8 cellular contexts compared by ENCODE assay signal in the genomic region with DNA sequence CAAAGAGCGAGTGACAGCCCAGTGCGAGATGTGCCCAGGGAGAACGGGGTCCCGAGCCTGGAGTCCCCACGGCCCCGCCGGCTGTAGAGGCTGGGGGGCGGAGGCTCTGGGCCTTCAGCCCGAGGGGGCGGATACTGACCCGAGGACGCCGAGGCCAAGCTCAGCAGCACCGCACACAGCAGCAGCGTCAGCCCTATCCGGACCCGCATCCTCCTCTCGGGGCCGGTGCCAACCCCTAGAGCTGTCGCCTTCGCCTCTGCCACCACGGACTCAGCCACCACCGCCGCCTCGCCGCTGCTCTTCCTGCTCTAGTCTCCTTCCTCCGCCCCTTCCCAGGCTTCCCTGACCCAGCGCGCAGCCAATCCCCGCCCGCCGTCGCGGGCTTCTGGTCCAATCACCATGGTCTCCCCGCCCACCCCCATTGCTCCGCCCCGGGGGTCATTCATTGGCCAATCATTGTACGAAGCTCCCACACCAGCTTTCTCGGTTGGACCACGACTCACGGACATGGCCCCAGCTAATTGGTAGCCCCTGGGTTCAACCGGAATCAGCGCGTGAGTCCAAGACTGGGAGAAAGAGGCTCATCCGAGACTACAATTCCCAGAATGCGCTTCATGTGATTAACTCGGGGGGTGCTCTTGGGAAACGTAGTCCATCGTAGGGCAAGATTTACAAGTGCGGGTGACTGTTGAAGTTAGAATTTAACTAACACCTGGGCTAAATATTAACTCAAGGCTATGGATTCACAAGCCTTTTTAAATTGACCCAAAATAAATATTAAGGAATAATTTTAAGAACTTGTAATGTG. TPM values are rescaled to one million over a fixed set of nuclear protein-coding genes. Genes with fewer than 3 reads are reported as not detected.
DNase-seq lines count a peak whose midpoint lies in the region; ATAC-seq and TF ChIP-seq lines count a peak whose summit lies in the region.

Gene SEL1L (minus strand): TSS at position 318 of the 808 bp plus-strand sequence. CDS start 109 bp downstream, at position 209.

- DNase-seq in AG10803 (ENCODE audit: low read depth) (peak; percentile 99), NCI-H460 (ENCODE audit: extremely low read depth, low read depth) (peak; percentile 100), cerebellar nuclear complex (lab: John Stamatoyannopoulos, UW) (peak; percentile 97 to 99), islet precursor cell (peak; percentile 100)
- peak; percentile 100 for DNase-seq in activated CD4-positive, CD25-positive, alpha-beta regulatory T cell treated with anti-CD3 and anti-CD28 coated beads, Interleukin-2, amount 50 U/mL, for 72 hours
- peak; percentile 99 to 100 (median 99) for DNase-seq in stimulated activated CD4-positive, alpha-beta T cell treated with anti-CD3 and anti-CD28 coated beads, Interleukin-12 subunit alpha, Interleukin-12 subunit beta, amount 100 ng/mL, for 48 hours (ENCODE audit: low read depth in 2 of 3, low spot score in 1 of 3)

- peak; percentile 87 for ATAC-seq in GM19043 (IDR thresholded peaks at IDR 0.05; ENCODE audit: low read depth, unreplicated experiment)
- ATAC-seq in HG03378 (IDR thresholded peaks at IDR 0.05; ENCODE audit: unreplicated experiment), result peak; percentile 91

- TF ChIP-seq CTCF in AG10803 (conservative IDR thresholded peaks at IDR 0.05; ENCODE audit: low read length), result no peak

- peak within 1 kb of the TSS; percentile 87 for H3K4me3 ChIP-seq in AG10803 (ENCODE audit: low read length)

RNA-seq across cellular contexts. Expression of gene SEL1L, which starts in this region (rescaled TPM):
- total RNA-seq in NCI-H460 (2014; rRNA removed; shearing (Covaris generic)), result 82.9 and 95.2 TPM in 2 replicates
- polyA plus RNA-seq in NCI-H460 (2014; cell fraction: nucleus; rRNA removed), result 25.9 and 40.0 TPM in 2 replicates

Comparison
In these comparisons a context has a peak if more than half of its experiments do, and no peak if none do; other contexts are left out.
1. Peak in every context shown above with its lines: DNase-seq, ATAC-seq and H3K4me3 ChIP-seq.